In the genomic region with DNA sequence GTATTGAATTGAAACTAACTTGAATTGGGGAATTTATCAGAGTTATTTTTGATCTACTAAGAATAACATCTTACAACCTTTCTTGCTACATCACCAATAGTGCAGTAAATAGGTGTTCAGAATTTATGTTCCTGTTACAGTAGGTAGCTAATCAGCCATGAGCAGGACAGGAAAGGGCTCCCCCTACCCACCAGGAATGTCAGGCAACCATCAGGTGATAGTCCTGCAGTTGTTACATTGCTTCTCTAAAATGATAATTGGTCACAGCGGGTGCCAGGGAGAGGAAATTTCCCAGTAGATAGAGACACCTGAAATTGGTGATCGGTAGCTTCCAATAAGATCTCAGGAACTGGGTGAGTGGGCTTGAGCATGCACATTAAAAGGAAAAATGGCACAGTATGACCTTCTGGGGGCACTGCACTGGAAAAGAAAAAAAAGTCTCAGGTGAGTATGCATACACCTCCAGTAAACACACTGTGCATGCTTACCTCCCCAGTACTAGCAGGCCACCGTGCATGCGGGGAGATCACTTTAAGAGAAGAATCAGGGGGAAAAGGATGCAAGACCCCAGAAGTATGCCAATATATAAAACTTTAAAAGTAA, we compare ENCODE assay signal across 23 cellular contexts.
"Had no signal": no experiment of that assay in that cellular context is flagged by ENCODE, and none has a peak within 500 bp of the region (broad histone marks: within the 10 kb centered on the region; RNA-seq: fewer than 3 reads in every experiment).

No MANE protein-coding gene starts in this region.

- H3K4me3 Mint-ChIP-seq: naive thymus-derived CD8-positive, alpha-beta T cell; stimulated activated memory B cell treated with anti-CD40 and anti-IgM and Interleukin-4, amounts not matched to agents 10 μg/mL and 1 μg/mL and 100 μg/mL, for 72 hours; stimulated activated naive CD8-positive, alpha-beta T cell treated with anti-CD3 and anti-CD28 coated beads, Interleukin-15, amount 100 ng/mL, for 72 hours had no signal

- H3K4me1 ChIP-seq: heart left ventricle, spleen had no signal

- FAIRE-seq: endometrium, frontal cortex, urothelium cell line had no signal

- H3K36me3 ChIP-seq: heart left ventricle, spleen had no signal

- H3K9me3 Mint-ChIP-seq: stimulated activated memory B cell treated with anti-CD40 and anti-IgM and Interleukin-4, amounts not matched to agents 10 μg/mL and 1 μg/mL and 100 μg/mL, for 72 hours had no signal

- ATAC-seq: esophagus mucosa; heart left ventricle; left lobe of liver; mucosa of descending colon; naive thymus-derived CD8-positive, alpha-beta T cell; sciatic nerve; stimulated activated memory B cell treated with anti-CD40 and anti-IgM and Interleukin-4, amounts not matched to agents 10 μg/mL and 1 μg/mL and 100 μg/mL, for 72 hours; stimulated activated naive CD8-positive, alpha-beta T cell treated with anti-CD3 and anti-CD28 coated beads, Interleukin-15, amount 100 ng/mL, for 72 hours had no signal

- DNase-seq: cortex of kidney; dorsolateral prefrontal cortex; effector CD8-positive, alpha-beta T cell; heart left ventricle; hippocampal formation; islet precursor cell; mammary epithelial cell; mucosa of descending colon; naive thymus-derived CD8-positive, alpha-beta T cell; spleen; stimulated activated CD4-positive, alpha-beta T cell treated with anti-CD3 and anti-CD28 coated beads, Interleukin-15, amount 100 ng/mL, for 24 hours; stimulated activated CD4-positive, alpha-beta T cell treated with anti-CD3 and anti-CD28 coated beads, Interleukin-1b, Interleukin-23, amount 100 ng/mL, for 48 hours; stimulated activated CD4-positive, alpha-beta T cell treated with anti-CD3 and anti-CD28 coated beads, Interleukin-4, amount 100 ng/mL, for 24 hours; stimulated activated naive CD8-positive, alpha-beta T cell treated with anti-CD3 and anti-CD28 coated beads, Interleukin-15, amount 100 ng/mL, for 72 hours; substantia nigra; trophoblast cell had no signal

- H3K9me3 ChIP-seq: heart left ventricle had no signal

- H3K27me3 ChIP-seq: heart left ventricle, spleen had no signal

- H3K27me3 Mint-ChIP-seq: naive thymus-derived CD8-positive, alpha-beta T cell; stimulated activated memory B cell treated with anti-CD40 and anti-IgM and Interleukin-4, amounts not matched to agents 10 μg/mL and 1 μg/mL and 100 μg/mL, for 72 hours; stimulated activated naive CD8-positive, alpha-beta T cell treated with anti-CD3 and anti-CD28 coated beads, Interleukin-15, amount 100 ng/mL, for 72 hours had no signal

- H3K27ac Mint-ChIP-seq: naive thymus-derived CD8-positive, alpha-beta T cell; stimulated activated memory B cell treated with anti-CD40 and anti-IgM and Interleukin-4, amounts not matched to agents 10 μg/mL and 1 μg/mL and 100 μg/mL, for 72 hours; stimulated activated naive CD8-positive, alpha-beta T cell treated with anti-CD3 and anti-CD28 coated beads, Interleukin-15, amount 100 ng/mL, for 72 hours had no signal

- H3K4me1 Mint-ChIP-seq: naive thymus-derived CD8-positive, alpha-beta T cell; stimulated activated memory B cell treated with anti-CD40 and anti-IgM and Interleukin-4, amounts not matched to agents 10 μg/mL and 1 μg/mL and 100 μg/mL, for 72 hours; stimulated activated naive CD8-positive, alpha-beta T cell treated with anti-CD3 and anti-CD28 coated beads, Interleukin-15, amount 100 ng/mL, for 72 hours had no signal

- H3K36me3 Mint-ChIP-seq: naive thymus-derived CD8-positive, alpha-beta T cell; stimulated activated memory B cell treated with anti-CD40 and anti-IgM and Interleukin-4, amounts not matched to agents 10 μg/mL and 1 μg/mL and 100 μg/mL, for 72 hours had no signal

- H3K4me3 ChIP-seq: dorsolateral prefrontal cortex, heart left ventricle, mucosa of descending colon, spleen had no signal

- H3K27ac ChIP-seq: dorsolateral prefrontal cortex, heart left ventricle, spleen had no signal
